In genomic region chr14:105248368-105249174, GRCh38 we compare ENCODE assay signal across 1 cellular context.
TF ChIP-seq lines count a peak whose summit lies in the region.

BTBD6 (plus strand) TSS chr14:105248533; CDS start chr14:105248712, 179 bp downstream.

TF ChIP-seq in GM12878, 131 proteins besides CTCF, POLR2A, EP300 and RAD21 (continued from another document):
- TF ChIP-seq ZBTB11 (CRISPR knock-in tag; IDR thresholded peaks at IDR 0.05) (no peak), NKRF (conservative IDR thresholded peaks at IDR 0.05) (peak; percentile 51), CUX1 (IDR thresholded peaks at IDR 0.05; ENCODE audit: insufficient replicate concordance, low read depth, low read length) (no peak), PML (IDR thresholded peaks at IDR 0.05; ENCODE audit: low read length) (no peak), TBL1XR1 (IDR thresholded peaks at IDR 0.05; ENCODE audit: low read depth, low read length) (no peak), DPF2 (IDR thresholded peaks at IDR 0.05) (peak; percentile 37; the same call in 1 of the 2 replicates), ZNF622 (IDR thresholded peaks at IDR 0.05) (no peak), BACH1 (IDR thresholded peaks at IDR 0.05; ENCODE audit: borderline replicate concordance) (0 out of 2 replicates have a peak, but pooled peaks have one; percentile 39), RFX5 (IDR thresholded peaks at IDR 0.05; ENCODE audit: low read depth, low read length) (peak; percentile 95), CREB1 (IDR thresholded peaks at IDR 0.05; ENCODE audit: low read depth) (peak; percentile 84), MAX (IDR thresholded peaks at IDR 0.05; ENCODE audit: low read depth, low read length) (no peak; the same call in 1 of the 2 replicates), IKZF1 (conservative IDR thresholded peaks at IDR 0.05) (no peak; the same call in 1 of the 2 replicates), NR2F1 (conservative IDR thresholded peaks at IDR 0.05) (peak; percentile 50), ZZZ3 (IDR thresholded peaks at IDR 0.05; ENCODE audit: control insufficient read depth, insufficient read length, low read depth) (no peak), MEF2A (IDR thresholded peaks at IDR 0.05; ENCODE audit: insufficient read depth, low read depth, low read length) (no peak), MXI1 (IDR thresholded peaks at IDR 0.05; ENCODE audit: low read depth, low read length) (no peak), CREM (IDR thresholded peaks at IDR 0.05; ENCODE audit: low read depth) (peak; percentile 61), POLR2AphosphoS5 (IDR thresholded peaks at IDR 0.05; ENCODE audit: low read length) (no peak)
TF ChIP-seq in GM12878: peak in this region for 15.
